ENCODE assay signal across 10 cellular contexts in the genomic region with DNA sequence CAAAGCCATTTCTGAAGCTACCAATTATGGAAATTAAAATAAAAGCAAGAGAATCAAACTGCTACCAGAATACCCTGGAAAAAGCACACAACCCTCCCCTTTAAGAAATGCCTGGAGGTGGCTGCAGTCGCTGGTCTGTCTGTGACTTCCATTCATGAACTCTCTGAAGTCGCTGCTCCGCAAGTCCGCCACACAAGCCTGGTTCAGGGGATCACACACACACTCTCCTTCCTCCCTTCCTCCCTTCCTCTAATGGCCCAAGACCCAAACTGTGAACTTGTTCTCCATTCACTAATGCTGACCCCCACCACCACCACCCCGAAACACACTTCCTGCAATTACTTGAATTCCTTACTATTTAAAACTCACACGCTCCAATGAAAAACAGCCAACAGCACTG. TPM values are rescaled to one million over a fixed set of nuclear protein-coding genes. Genes with fewer than 3 reads are reported as not detected.
A peak's percentile ranks its signal among the peaks of the same experiment; 100 is the strongest.
DNase-seq lines count a peak whose midpoint lies in the region; ATAC-seq and TF ChIP-seq lines count a peak whose summit lies in the region.
"Had no signal": no experiment of that assay in that cellular context is flagged by ENCODE, and none has a peak within 500 bp of the region (broad histone marks: within the 10 kb centered on the region; RNA-seq: fewer than 3 reads in every experiment).

No MANE protein-coding gene starts in this region.

- H3K9me3 ChIP-seq in OCI-LY1 (ENCODE audit: low read length) (no peaks in the 10 kb centered on the region), heart left ventricle (no peaks in the 10 kb centered on the region), trophoblast cell (ENCODE audit: insufficient read depth, low read depth, low read length) (no peaks in the 10 kb centered on the region)
- H3K9me3 ChIP-seq in CD4-positive, alpha-beta T cell (ENCODE audit: control insufficient read depth, low read length): no peaks in the 10 kb centered on the region

- H3K27me3 Mint-ChIP-seq in CD4-positive, alpha-beta T cell: peaks cover 79% of the 10 kb centered on the region

- H4K91ac ChIP-seq in trophoblast cell (ENCODE audit: low read depth, low read length): no peak overlapping the region

- WGBS in heart left ventricle, 4 donors: 42 to 48% (median 43%) methylated on average over 6 of the region's 6 CpGs
- WGBS in trophoblast cell (ENCODE audit: extremely low coverage, insufficient coverage, insufficient read length): no CpG with 5 or more reads among the region's 6 CpGs

- H3K36me3 Mint-ChIP-seq in CD4-positive, alpha-beta T cell (ENCODE audit: low read depth): no peaks in the 10 kb centered on the region

- POLR2A ChIA-PET in CD4-positive, alpha-beta T cell (lab: Charles Lee): no interaction called here

- no peak overlapping the region for H3K4ac ChIP-seq in trophoblast cell (ENCODE audit: low read depth, low read length)

- H3K4me3 ChIP-seq in OCI-LY1 (ENCODE audit: low read depth, low read length, poor library complexity, severe bottlenecking) (peak overlapping the region; percentile 54), heart left ventricle (peak overlapping the region in 9 of 12 donors; percentile 41 to 61 (median 49)), trophoblast cell (ENCODE audit: low read depth, low read length) (no peak overlapping the region)

- no peaks in the 10 kb centered on the region for H3F3A ChIP-seq in OCI-LY1 (ENCODE audit: insufficient read depth, low read length)

- no peaks in the 10 kb centered on the region for H3K9me3 Mint-ChIP-seq in CD4-positive, alpha-beta T cell

- H2AFZ ChIP-seq in OCI-LY1 (ENCODE audit: low read length) (no peak overlapping the region), trophoblast cell (ENCODE audit: insufficient read depth, low read length, poor library complexity) (no peak overlapping the region)

- peak overlapping the region; percentile 56 for H3K27ac ChIP-seq in OCI-LY1 (ENCODE audit: low read depth, low read length, poor library complexity, severe bottlenecking)
- peak overlapping the region in 7 of 12 donors; percentile 25 to 77 (median 64) for H3K27ac ChIP-seq in heart left ventricle
- H3K27ac ChIP-seq in trophoblast cell (ENCODE audit: low read depth, low read length): no peak overlapping the region
- no peak overlapping the region for H3K27ac ChIP-seq in CD4-positive, alpha-beta T cell (ENCODE audit: low read depth, low read length)

- H3K4me2 ChIP-seq in OCI-LY1 (ENCODE audit: low read length) (peak overlapping the region; percentile 40; the same call in 1 of the 2 replicates), trophoblast cell (ENCODE audit: low read length) (peak overlapping the region; percentile 61)

- no peak for TF ChIP-seq POLR2A in heart left ventricle (IDR thresholded peaks at IDR 0.05)

- DNase-seq in DMS53 (lab: John Stamatoyannopoulos, UW): peak; percentile 80
- DNase-seq in heart left ventricle: no peak
- DNase-seq in trophoblast cell: no peak
- DNase-seq in CD4-positive, alpha-beta T cell: no peak
- DNase-seq in stimulated activated CD4-positive, alpha-beta T cell treated with anti-CD3 and anti-CD28 coated beads, Interleukin-12 subunit alpha, Interleukin-12 subunit beta, amount 100 ng/mL, for 4 hours: no peak
- no peak for DNase-seq in GM13977 (ENCODE audit: low spot score)
- DNase-seq in ureter (ENCODE audit: low spot score): no peak
- DNase-seq: DMS 273 treated with DMSO at 0.1 percent for 48 hours, kidney glomerular epithelial cell had no signal

- H3K27me3 ChIP-seq in OCI-LY1 (ENCODE audit: insufficient read depth, low read length) (no peaks in the 10 kb centered on the region), heart left ventricle (peaks cover 0 to 47% (median 12%) of the 10 kb centered on the region in 9 donors), trophoblast cell (ENCODE audit: insufficient read depth, low read length) (peaks cover 34% of the 10 kb centered on the region)
- peaks cover 44% of the 10 kb centered on the region for H3K27me3 ChIP-seq in CD4-positive, alpha-beta T cell (ENCODE audit: control insufficient read depth, insufficient read depth, low read length)

- no peak overlapping the region for H2BK5ac ChIP-seq in trophoblast cell (ENCODE audit: low read depth, low read length, poor library complexity)

- H3K4me1 ChIP-seq in OCI-LY1 (ENCODE audit: insufficient read depth, low read length, severe bottlenecking) (peaks cover 29% of the 10 kb centered on the region), heart left ventricle (peaks cover 0 to 14% (median 0%) of the 10 kb centered on the region in 12 donors), trophoblast cell (ENCODE audit: control insufficient read depth in 1 of 2, insufficient read depth in 2 of 2, low read length in 2 of 2) (peaks cover 0 to 7% of the 10 kb centered on the region in 2 experiments)

- H3K4me1 Mint-ChIP-seq in CD4-positive, alpha-beta T cell (ENCODE audit: low read depth): no peaks in the 10 kb centered on the region

- no peaks in the 10 kb centered on the region for H3K9me2 ChIP-seq in OCI-LY1 (ENCODE audit: low read depth, low read length)

- TF ChIP-seq CTCF in OCI-LY1 (IDR thresholded peaks at IDR 0.05; ENCODE audit: low read length) (no peak), heart left ventricle (IDR thresholded peaks at IDR 0.05) (no peak), GM13977 (IDR thresholded peaks at IDR 0.05; ENCODE audit: extremely low read depth, insufficient read depth, missing control alignments) (no peak)
- no peak for TF ChIP-seq CTCF in CD4-positive, alpha-beta T cell (IDR thresholded peaks at IDR 0.05)

- H4K12ac ChIP-seq in trophoblast cell (ENCODE audit: low read depth, low read length): no peak overlapping the region

- H3K4me3 Mint-ChIP-seq in CD4-positive, alpha-beta T cell: no peak overlapping the region

- H3K79me1 ChIP-seq in trophoblast cell (ENCODE audit: low read length): no peaks in the 10 kb centered on the region

- CTCF ChIA-PET in CD4-positive, alpha-beta T cell (lab: Charles Lee): interaction anchor here (1.0 kb wide), 1 partner anchor 13 kb away, joined by 3 read pairs; no protein-coding TSS in a partner anchor

- no peak overlapping the region for H3K23ac ChIP-seq in trophoblast cell (ENCODE audit: low read length)

- in situ Hi-C loops in GM13977 (cut with MboI; ENCODE audit: low pct_unique_long_range_greater_than_20kb, low sequenced_read_pairs, unreplicated experiment): no loop called here

- H2AK5ac ChIP-seq in trophoblast cell (ENCODE audit: low read length): no peak overlapping the region

- no peak overlapping the region for H4K8ac ChIP-seq in trophoblast cell (ENCODE audit: low read depth, low read length)

- H2BK120ac ChIP-seq in trophoblast cell (ENCODE audit: insufficient read depth, low read length, poor library complexity): no peak overlapping the region

- no peaks in the 10 kb centered on the region for H4K20me1 ChIP-seq in OCI-LY1 (ENCODE audit: insufficient read depth, low read length)

- H3K9ac ChIP-seq in OCI-LY1 (ENCODE audit: low read length): peak overlapping the region; percentile 41; the same call in 1 of the 2 replicates
- H3K9ac ChIP-seq in trophoblast cell (ENCODE audit: low read length): no peak overlapping the region

- ATAC-seq in heart left ventricle: peak in 1 of 4 donors; percentile 21
- no peak for ATAC-seq in CD4-positive, alpha-beta T cell (ENCODE audit: poor library complexity)

- no peaks in the 10 kb centered on the region for H3K36me3 ChIP-seq in OCI-LY1 (ENCODE audit: insufficient read depth, low read length)
- no peaks in the 10 kb centered on the region for H3K36me3 ChIP-seq in heart left ventricle
- H3K36me3 ChIP-seq in trophoblast cell (ENCODE audit: control insufficient read depth in 1 of 2, insufficient read depth in 2 of 2, low read length in 2 of 2): no peaks in the 10 kb centered on the region

- H3K79me2 ChIP-seq in OCI-LY1 (ENCODE audit: insufficient read depth, low read length) (no peaks in the 10 kb centered on the region), trophoblast cell (ENCODE audit: control insufficient read depth, insufficient read depth, low read length, poor library complexity) (no peaks in the 10 kb centered on the region)

- no peak overlapping the region for H2BK12ac ChIP-seq in trophoblast cell (ENCODE audit: low read length)

- H3K18ac ChIP-seq in trophoblast cell (ENCODE audit: low read length): no peak overlapping the region

- H3K14ac ChIP-seq in trophoblast cell (ENCODE audit: low read length): no peak overlapping the region

- intact Hi-C loops in heart left ventricle (cut with DNase I): no loop called here
- intact Hi-C loops in CD4-positive, alpha-beta T cell (cut with DNase I, micrococcal nuclease): no loop called here

- H3K27ac Mint-ChIP-seq in CD4-positive, alpha-beta T cell: no peak overlapping the region

RNA-seq across cellular contexts. Expression of a gene that starts 1.0 kb away (rescaled TPM):
- 1 to 10 TPM in 5 of 9 donors, under 1 TPM in 4; 0.19 to 8.8 (median 1.0) TPM for total RNA-seq in heart left ventricle
- under 1 TPM; 0.14 to 0.84 TPM for polyA plus RNA-seq in heart left ventricle
- polyA plus RNA-seq in trophoblast cell (2013): not detected in 2 replicates
- total RNA-seq in CD4-positive, alpha-beta T cell: not detected
- 12.9 TPM for total RNA-seq in ureter

Comparison
In these comparisons a context has a peak if more than half of its experiments do, and no peak if none do; other contexts are left out.
1. H3K27ac ChIP-seq: peak in OCI-LY1 (single experiment) and heart left ventricle (7 of 12); none in trophoblast cell (single experiment) and CD4-positive, alpha-beta T cell (single experiment).